8 cellular contexts compared by ENCODE assay signal in genomic region chr11:73647459-73648100, GRCh38. TPM values are rescaled to one million over a fixed set of nuclear protein-coding genes. Genes with fewer than 3 reads are reported as not detected.
DNase-seq lines count a peak whose midpoint lies in the region; ATAC-seq, FAIRE-seq and TF ChIP-seq lines count a peak whose summit lies in the region.

No MANE protein-coding gene starts in this region.

- peak overlapping the region; percentile 48 to 96 (median 75) for H3K4me2 ChIP-seq in BLaER1 treated with 17β-estradiol and CSF1 and Interleukin-3, amounts not matched to agents 10 nM and 100 nM

- no peaks in the 10 kb centered on the region for H3K36me3 Mint-ChIP-seq in nephron progenitor cell (ENCODE audit: low read depth)
- no peaks in the 10 kb centered on the region for H3K36me3 Mint-ChIP-seq in stimulated activated naive CD8-positive, alpha-beta T cell treated with anti-CD3 and anti-CD28 coated beads, Interleukin-15, Interleukin-2, amounts not matched to agents 100 ng/mL and 50 ng/mL, for 24 hours (ENCODE audit: low read depth)

- in situ Hi-C loops in KBM-7 (cut with MboI; ENCODE audit: low pct_unique_long_range_greater_than_20kb, low sequenced_read_pairs), result no loop called here

- peaks cover 62% of the 10 kb centered on the region for H3K4me1 Mint-ChIP-seq in nephron progenitor cell
- H3K4me1 Mint-ChIP-seq in stimulated activated naive CD8-positive, alpha-beta T cell treated with anti-CD3 and anti-CD28 coated beads, Interleukin-15, Interleukin-2, amounts not matched to agents 100 ng/mL and 50 ng/mL, for 24 hours (ENCODE audit: low read depth), result peaks cover 15% of the 10 kb centered on the region

- no peaks in the 10 kb centered on the region for H3K27me3 ChIP-seq in BLaER1 treated with 17β-estradiol and CSF1 and Interleukin-3, amounts not matched to agents 10 nM and 100 nM

- peaks cover 18 to 40% (median 28%) of the 10 kb centered on the region in 10 experiments for H3K4me1 ChIP-seq in BLaER1 treated with 17β-estradiol and CSF1 and Interleukin-3, amounts not matched to agents 10 nM and 100 nM

- H3K4me3 Mint-ChIP-seq in nephron progenitor cell, result peak overlapping the region; percentile 69
- H3K4me3 Mint-ChIP-seq in stimulated activated naive CD8-positive, alpha-beta T cell treated with anti-CD3 and anti-CD28 coated beads, Interleukin-15, Interleukin-2, amounts not matched to agents 100 ng/mL and 50 ng/mL, for 24 hours, result peak overlapping the region; percentile 74

- no peak overlapping the region for H3K27ac Mint-ChIP-seq in nephron progenitor cell
- H3K27ac Mint-ChIP-seq in stimulated activated naive CD8-positive, alpha-beta T cell treated with anti-CD3 and anti-CD28 coated beads, Interleukin-15, Interleukin-2, amounts not matched to agents 100 ng/mL and 50 ng/mL, for 24 hours, result no peak overlapping the region

- no peaks in the 10 kb centered on the region for H3K36me3 ChIP-seq in BLaER1 treated with 17β-estradiol and CSF1 and Interleukin-3, amounts not matched to agents 10 nM and 100 nM

- H3K27ac ChIP-seq in BLaER1 treated with 17β-estradiol and CSF1 and Interleukin-3, amounts not matched to agents 10 nM and 100 nM, result no peak overlapping the region; a peak in 1 of 22 replicates

- H3K27me3 Mint-ChIP-seq in nephron progenitor cell (ENCODE audit: low read depth, poor library complexity), result peaks cover 25% of the 10 kb centered on the region
- H3K27me3 Mint-ChIP-seq in stimulated activated naive CD8-positive, alpha-beta T cell treated with anti-CD3 and anti-CD28 coated beads, Interleukin-15, Interleukin-2, amounts not matched to agents 100 ng/mL and 50 ng/mL, for 24 hours, result no peaks in the 10 kb centered on the region

- no peaks in the 10 kb centered on the region for H4K20me1 ChIP-seq in BLaER1 treated with 17β-estradiol and CSF1 and Interleukin-3, amounts not matched to agents 10 nM and 100 nM

- no peaks in the 10 kb centered on the region for H3K9me3 Mint-ChIP-seq in nephron progenitor cell
- H3K9me3 Mint-ChIP-seq in stimulated activated naive CD8-positive, alpha-beta T cell treated with anti-CD3 and anti-CD28 coated beads, Interleukin-15, Interleukin-2, amounts not matched to agents 100 ng/mL and 50 ng/mL, for 24 hours, result no peaks in the 10 kb centered on the region

- TF ChIP-seq CTCF in fibroblast of the aortic adventitia (IDR thresholded peaks at IDR 0.05; ENCODE audit: insufficient read depth, low read length), result no peak
- no peak for TF ChIP-seq CTCF in nephron progenitor cell (IDR thresholded peaks at IDR 0.05)

- no peak for FAIRE-seq in RCC 7860 (lab: Jason Lieb, UNC)

- H3K4me3 ChIP-seq in BLaER1 treated with 17β-estradiol and CSF1 and Interleukin-3, amounts not matched to agents 10 nM and 100 nM, result peak overlapping the region in 6 of 10 experiments; percentile 26 to 51 (median 40); a peak in 8 of 20 replicates
- peak overlapping the region; percentile 47 for H3K4me3 ChIP-seq in fibroblast of the aortic adventitia (ENCODE audit: low read depth, low read length)

- DNase-seq in KBM-7 (peak; percentile 82), RCC 7860 (ENCODE audit: low spot score) (peak; percentile 21), fibroblast of the aortic adventitia (ENCODE audit: low read depth) (peak; percentile 75), nephron progenitor cell (peak; percentile 82)
- peak; percentile 93 for DNase-seq in activated effector memory CD4-positive, alpha-beta T cell treated with Interleukin-2 at 50 U/mL for 16 hours

- peak; percentile 84 for ATAC-seq in GM21381 (IDR thresholded peaks at IDR 0.05; ENCODE audit: unreplicated experiment)

- no peaks in the 10 kb centered on the region for H3K9me3 ChIP-seq in BLaER1 treated with 17β-estradiol and CSF1 and Interleukin-3, amounts not matched to agents 10 nM and 100 nM (replicated peaks in 1 of 11)

- no peak overlapping the region for H3K9ac ChIP-seq in BLaER1 treated with 17β-estradiol and CSF1 and Interleukin-3, amounts not matched to agents 10 nM and 100 nM

RNA-seq across cellular contexts. Expression of gene PLEKHB1, which starts 1.2 kb away (rescaled TPM):
- total RNA-seq in fibroblast of the aortic adventitia (ENCODE audit: low replicate concordance), result 1.1 and 1.9 TPM in 2 replicates

RNA-seq across cellular contexts. Expression of gene FAM168A, which starts 49.7 kb away (rescaled TPM):
- total RNA-seq in fibroblast of the aortic adventitia (ENCODE audit: low replicate concordance), result 15.5 and 40.0 TPM in 2 replicates

Comparison
In these comparisons a context has a peak if more than half of its experiments do, and no peak if none do; other contexts are left out.
1. DNase-seq: peak in every context shown above with its lines; median percentile 93 in activated effector memory CD4-positive, alpha-beta T cell treated with Interleukin-2 at 50 U/mL for 16 hours; 82 in KBM-7; 82 in nephron progenitor cell; 75 in fibroblast of the aortic adventitia; 21 in RCC 7860.